In the genomic region with DNA sequence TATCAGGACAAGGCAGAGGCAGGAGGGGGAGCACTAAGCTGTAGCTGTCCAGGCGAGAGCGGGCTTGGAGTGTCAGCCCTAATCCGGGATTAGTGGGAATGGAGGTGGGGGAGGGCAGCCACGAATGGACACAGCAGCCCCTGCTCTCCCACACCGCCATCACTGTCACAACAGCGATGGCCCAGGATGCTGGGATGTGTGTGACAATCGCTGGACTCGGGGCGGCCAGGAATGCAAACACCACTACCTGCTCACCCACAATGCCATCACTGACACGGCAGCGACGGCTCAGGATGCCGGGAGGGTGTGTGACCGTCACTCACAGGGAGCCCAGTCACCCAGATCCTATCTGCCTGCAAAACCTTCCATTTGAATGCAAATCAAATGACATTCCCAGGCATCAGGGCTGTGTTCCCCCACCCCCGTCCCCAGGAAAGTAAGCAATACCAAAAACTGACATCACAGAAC, we compare ENCODE assay signal across 23 cellular contexts. TPM values are rescaled to one million over a fixed set of nuclear protein-coding genes. Genes with fewer than 3 reads are reported as not detected.
DNase-seq lines count a peak whose midpoint lies in the region; ATAC-seq, FAIRE-seq and TF ChIP-seq lines count a peak whose summit lies in the region.
"Had no signal": no experiment of that assay in that cellular context is flagged by ENCODE, and none has a peak within 500 bp of the region (broad histone marks: within the 10 kb centered on the region; RNA-seq: fewer than 3 reads in every experiment).

No MANE protein-coding gene starts in this region.

- no peak overlapping the region for H2BK12ac ChIP-seq in neuronal stem cell (ENCODE audit: low read length)

- H3K4me1 ChIP-seq in NT2/D1 (ENCODE audit: insufficient read depth, insufficient read length) (peaks cover 31% of the 10 kb centered on the region), endodermal cell (ENCODE audit: control insufficient read depth, insufficient read depth, low read length) (peaks cover 17% of the 10 kb centered on the region), neuronal stem cell (ENCODE audit: control insufficient read depth in 2 of 2, insufficient read depth in 1 of 2, low read depth in 1 of 2, low read length in 2 of 2) (peaks cover 9 to 25% of the 10 kb centered on the region in 2 donors)

- H3K27me3 Mint-ChIP-seq in endodermal cell (ENCODE audit: insufficient read depth): peaks cover 18% of the 10 kb centered on the region

- no peak overlapping the region for H3K23ac ChIP-seq in neuronal stem cell (ENCODE audit: low read depth, low read length, poor library complexity)

- H3K14ac ChIP-seq in neuronal stem cell (ENCODE audit: low read length): no peak overlapping the region

- H3K9me3 ChIP-seq in NT2/D1 (ENCODE audit: insufficient read depth, low read length) (no peaks in the 10 kb centered on the region), endodermal cell (ENCODE audit: control insufficient read depth, low read length) (no peaks in the 10 kb centered on the region), neuronal stem cell (replicated peaks in 1 of 2; ENCODE audit: control insufficient read depth in 2 of 2, insufficient read depth in 1 of 2, low read depth in 1 of 2, low read length in 2 of 2) (peaks cover 0 to 8% of the 10 kb centered on the region in 2 donors)
- H3K9me3 ChIP-seq: esophagus squamous epithelium, ovary, thyroid gland had no signal

- ATAC-seq in HG03039 (IDR thresholded peaks at IDR 0.05; ENCODE audit: unreplicated experiment): no peak
- ATAC-seq: Panc1; sciatic nerve; stimulated activated naive B cell treated with anti-CD40 and anti-IgM and Interleukin-4, amounts not matched to agents 10 μg/mL and 1 μg/mL and 100 μg/mL, for 72 hours had no signal

- H3K9ac ChIP-seq in NT2/D1 (ENCODE audit: insufficient read length, low read depth): no peak overlapping the region
- H3K9ac ChIP-seq in endodermal cell (ENCODE audit: extremely low read depth, low read length, poor library complexity, severe bottlenecking): no peak overlapping the region
- H3K9ac ChIP-seq in neuronal stem cell (ENCODE audit: low read depth, low read length, poor library complexity): no peak overlapping the region

- no peak overlapping the region for H3K27ac Mint-ChIP-seq in endodermal cell
- H3K27ac Mint-ChIP-seq: activated T-helper 2 cell treated with anti-CD3 and anti-CD28 coated beads, Interferon-gamma antibody, Interleukin-2, Interleukin-4, amounts not matched to agents 10 μg/mL and 5 μg/mL and 100 μg/mL, durations not matched to agents 14 hours and 24 hours and 36 hours; stimulated activated naive B cell treated with anti-CD40 and anti-IgM and Interleukin-4, amounts not matched to agents 10 μg/mL and 1 μg/mL and 100 μg/mL, for 72 hours had no signal

- DNase-seq in H7 (peak; percentile 70), NT2/D1 (ENCODE audit: low read depth, low spot score) (peak; percentile 49), endodermal cell (peak; percentile 75), neuronal stem cell (ENCODE audit: low spot score) (no peak), amniotic stem cell (lab: John Stamatoyannopoulos, UW) (no peak), GM12892 (ENCODE audit: insufficient read length) (no peak)
- DNase-seq in activated CD4-positive, alpha-beta T cell treated with anti-CD3 and anti-CD28 coated beads, Interleukin-2, amount 50 U/mL, for 48 hours: no peak
- DNase-seq: activated CD4-positive, alpha-beta T cell treated with anti-CD3 and anti-CD28 coated beads for 48 hours; CD4-positive, CD25-positive, alpha-beta regulatory T cell; DMS79; esophagus squamous epithelium; NCI-H1417 treated with DMSO at 0.1 percent for 48 hours; NCI-H2171; NCI-H774; stimulated activated naive B cell treated with anti-CD40 and anti-IgM and Interleukin-4, amounts not matched to agents 10 μg/mL and 1 μg/mL and 100 μg/mL, for 72 hours; thyroid gland had no signal

- H3K4me3 ChIP-seq in H7 (ENCODE audit: insufficient read depth, low read depth, low read length) (no peak overlapping the region), NT2/D1 (ENCODE audit: insufficient read length, low read depth) (no peak overlapping the region), endodermal cell (ENCODE audit: low read length) (no peak overlapping the region), neuronal stem cell (ENCODE audit: low read length in 2 of 2) (no peak overlapping the region)
- H3K4me3 ChIP-seq: cardiac muscle cell, ovary, SK-N-MC, thyroid gland had no signal

- H2BK5ac ChIP-seq in neuronal stem cell (ENCODE audit: low read length): no peak overlapping the region

- H2AK5ac ChIP-seq in neuronal stem cell (ENCODE audit: low read depth, low read length): no peak overlapping the region

- H3K36me3 ChIP-seq in H7 (replicated peaks; ENCODE audit: control insufficient read depth, insufficient read depth, low read length) (no peaks in the 10 kb centered on the region), NT2/D1 (ENCODE audit: insufficient read depth, insufficient read length, low read length) (no peaks in the 10 kb centered on the region), endodermal cell (ENCODE audit: control insufficient read depth, insufficient read depth, low read length) (no peaks in the 10 kb centered on the region), neuronal stem cell (replicated peaks in 1 of 2; ENCODE audit: control insufficient read depth in 2 of 2, insufficient read depth in 2 of 2, low read length in 2 of 2) (no peaks in the 10 kb centered on the region)
- H3K36me3 ChIP-seq: cardiac muscle cell, esophagus squamous epithelium, ovary, thyroid gland had no signal

- H3K4me3 Mint-ChIP-seq in endodermal cell: peak overlapping the region; percentile 66
- H3K4me3 Mint-ChIP-seq: stimulated activated naive B cell treated with anti-CD40 and anti-IgM and Interleukin-4, amounts not matched to agents 10 μg/mL and 1 μg/mL and 100 μg/mL, for 72 hours had no signal

- no peak overlapping the region for H3K27ac ChIP-seq in endodermal cell (ENCODE audit: low read depth, low read length)
- H3K27ac ChIP-seq in neuronal stem cell (replicated peaks; ENCODE audit: low read length): no peak overlapping the region
- H3K27ac ChIP-seq: cardiac muscle cell, SK-N-MC, thyroid gland had no signal

- no peaks in the 10 kb centered on the region for H3K36me3 Mint-ChIP-seq in endodermal cell (ENCODE audit: low read depth)
- H3K36me3 Mint-ChIP-seq: CD4-positive, CD25-positive, alpha-beta regulatory T cell had no signal

- no peak for TF ChIP-seq CTCF in endodermal cell (conservative IDR thresholded peaks at IDR 0.05)

- H2BK15ac ChIP-seq in neuronal stem cell (ENCODE audit: low read length): no peak overlapping the region

- H3K4ac ChIP-seq in neuronal stem cell (ENCODE audit: low read length): no peak overlapping the region

- H3K9me3 Mint-ChIP-seq in endodermal cell: no peaks in the 10 kb centered on the region
- H3K9me3 Mint-ChIP-seq: activated T-helper 2 cell treated with anti-CD3 and anti-CD28 coated beads, Interferon-gamma antibody, Interleukin-2, Interleukin-4, amounts not matched to agents 10 μg/mL and 5 μg/mL and 100 μg/mL, durations not matched to agents 14 hours and 24 hours and 36 hours; CD4-positive, CD25-positive, alpha-beta regulatory T cell had no signal

- WGBS in endodermal cell (ENCODE audit: insufficient coverage in 1 of 2, insufficient read length in 1 of 2), 2 experiments: 21 to 30% methylated on average over 3 to 15 of the region's 15 CpGs
- no CpG with 5 or more reads among the region's 15 CpGs for WGBS in neuronal stem cell (ENCODE audit: extremely low coverage in 2 of 2, insufficient read length in 2 of 2, insufficient replicate concordance in 1 of 2), 2 donors

- FAIRE-seq in GM12892 (lab: Jason Lieb, UNC): no peak

- H3K27me3 ChIP-seq in H7 (ENCODE audit: control insufficient read depth, insufficient read depth, low read length) (peaks cover 9% of the 10 kb centered on the region), NT2/D1 (ENCODE audit: insufficient read depth, insufficient read length) (peaks cover 19% of the 10 kb centered on the region), endodermal cell (ENCODE audit: control insufficient read depth, insufficient read depth, low read length, poor library complexity, severe bottlenecking) (peaks cover 20% of the 10 kb centered on the region), neuronal stem cell (ENCODE audit: control insufficient read depth in 3 of 3, insufficient read depth in 3 of 3, low read depth in 1 of 3, low read length in 3 of 3) (peaks cover 0 to 21% (median 2%) of the 10 kb centered on the region in 3 experiments)
- H3K27me3 ChIP-seq: esophagus squamous epithelium, ovary, thyroid gland had no signal

- H4K91ac ChIP-seq in neuronal stem cell (ENCODE audit: low read depth, low read length, poor library complexity): no peak overlapping the region

- H4K8ac ChIP-seq in neuronal stem cell (ENCODE audit: low read depth, low read length): no peak overlapping the region

- no peak overlapping the region for H2BK120ac ChIP-seq in neuronal stem cell (ENCODE audit: low read depth, low read length)

- peaks cover 39% of the 10 kb centered on the region for H3K4me1 Mint-ChIP-seq in endodermal cell

- TF ChIP-seq POLR2A in GM12892 (IDR thresholded peaks at IDR 0.05; ENCODE audit: low read depth, low read length): no peak

- no peak overlapping the region for H2AFZ ChIP-seq in neuronal stem cell (ENCODE audit: low read length)

- H3K18ac ChIP-seq in neuronal stem cell (ENCODE audit: low read length): no peak overlapping the region

- peak overlapping the region; percentile 21 for H3K4me2 ChIP-seq in neuronal stem cell (ENCODE audit: insufficient read depth, low read length, poor library complexity, severe bottlenecking)

- peaks cover 12% of the 10 kb centered on the region for H3K79me1 ChIP-seq in neuronal stem cell (ENCODE audit: low read depth, low read length)

RNA-seq across cellular contexts. Expression of gene C2CD2, which starts 2.8 kb away (rescaled TPM):
- 9.8 and 12.5 TPM in 2 replicates for total RNA-seq in H7 (2014; rRNA removed; shearing (Covaris generic))
- total RNA-seq in endodermal cell: 10 to 100 TPM; 26.3 to 28.7 TPM
- 8.9 TPM for polyA plus RNA-seq in endodermal cell (2013, experiment 1 of 2)
- 7.2 TPM for polyA plus RNA-seq in endodermal cell (2013, experiment 2 of 2)
- polyA plus RNA-seq in neuronal stem cell (2013, experiment 1 of 2): 9.9 TPM
- 10.7 TPM for polyA plus RNA-seq in neuronal stem cell (2013, experiment 2 of 2)
- 12.8 TPM for polyA plus RNA-seq in GM12892 (2012; ENCODE audit: missing spikeins)

RNA-seq across cellular contexts. Expression of gene ZBTB21, which starts 59.2 kb away (rescaled TPM):
- total RNA-seq in H7 (2014; rRNA removed; shearing (Covaris generic)): 10.2 and 12.1 TPM in 2 replicates
- total RNA-seq in endodermal cell: 10 to 100 TPM; 17.3 to 23.1 TPM
- 14.0 TPM for polyA plus RNA-seq in endodermal cell (2013, experiment 1 of 2)
- polyA plus RNA-seq in endodermal cell (2013, experiment 2 of 2): 14.4 TPM
- polyA plus RNA-seq in neuronal stem cell (2013, experiment 1 of 2): 11.2 TPM
- 11.2 TPM for polyA plus RNA-seq in neuronal stem cell (2013, experiment 2 of 2)
- polyA plus RNA-seq in GM12892 (2012; ENCODE audit: missing spikeins): 9.0 TPM

Comparison
In these comparisons a context has a peak if more than half of its experiments do, and no peak if none do; other contexts are left out.
1. DNase-seq: peak in H7 (single experiment), NT2/D1 (single experiment) and endodermal cell (single experiment); none in neuronal stem cell (single experiment), activated CD4-positive, alpha-beta T cell treated with anti-CD3 and anti-CD28 coated beads, Interleukin-2, amount 50 U/mL, for 48 hours (0 of 2), amniotic stem cell (single experiment) and GM12892 (single experiment).